ENCODE assay signal across 20 cellular contexts in the genomic region with DNA sequence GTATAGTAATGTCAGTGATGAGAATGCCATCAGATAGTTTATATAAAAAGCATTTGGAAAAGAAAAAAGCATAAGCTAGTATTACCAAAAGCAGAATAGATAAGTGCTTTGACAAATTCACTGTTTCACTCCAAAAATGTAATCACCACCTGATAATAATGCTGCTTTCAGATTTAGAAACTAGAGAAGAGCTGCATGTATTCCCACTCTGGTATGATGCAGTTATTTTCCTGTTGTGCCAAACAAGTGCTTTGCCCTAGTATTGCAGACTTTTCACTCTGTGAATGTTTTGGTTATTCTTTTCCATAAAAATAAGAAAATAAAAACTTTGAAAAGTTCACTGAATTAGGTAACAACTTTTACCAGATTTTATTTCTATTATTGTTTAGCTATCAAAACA.
"Had no signal": no experiment of that assay in that cellular context is flagged by ENCODE, and none has a peak within 500 bp of the region (broad histone marks: within the 10 kb centered on the region; RNA-seq: fewer than 3 reads in every experiment).

No MANE protein-coding gene starts in this region.

- H3K9me3 Mint-ChIP-seq: endodermal cell; nephron; stimulated activated memory B cell treated with anti-CD40 and anti-IgM and Interleukin-4, amounts not matched to agents 10 μg/mL and 1 μg/mL and 100 μg/mL, for 72 hours had no signal

- H3K27me3 ChIP-seq: spleen, thyroid gland had no signal

- H3K36me3 ChIP-seq: spleen, thyroid gland, WERI-Rb-1 had no signal

- H3K27ac ChIP-seq: spleen, thyroid gland, WERI-Rb-1 had no signal

- H3K36me3 Mint-ChIP-seq: brain; stimulated activated memory B cell treated with anti-CD40 and anti-IgM and Interleukin-4, amounts not matched to agents 10 μg/mL and 1 μg/mL and 100 μg/mL, for 72 hours had no signal

- H3K4me3 ChIP-seq: lung, spleen, thyroid gland had no signal

- ATAC-seq: left colon; stimulated activated memory B cell treated with anti-CD40 and anti-IgM and Interleukin-4, amounts not matched to agents 10 μg/mL and 1 μg/mL and 100 μg/mL, for 72 hours had no signal

- H3K4me1 ChIP-seq: spleen, thyroid gland had no signal

- H3K4me3 Mint-ChIP-seq: endodermal cell; nephron; stimulated activated memory B cell treated with anti-CD40 and anti-IgM and Interleukin-4, amounts not matched to agents 10 μg/mL and 1 μg/mL and 100 μg/mL, for 72 hours had no signal

- H3K27ac Mint-ChIP-seq: endodermal cell; nephron; stimulated activated memory B cell treated with anti-CD40 and anti-IgM and Interleukin-4, amounts not matched to agents 10 μg/mL and 1 μg/mL and 100 μg/mL, for 72 hours had no signal

- DNase-seq: activated CD4-positive, alpha-beta T cell treated with anti-CD3 and anti-CD28 coated beads, Interleukin-2, amount 50 U/mL, for 4 hours; activated naive CD4-positive, alpha-beta T cell treated with anti-CD3 and anti-CD28 coated beads, Interleukin-2, amount 50 U/mL, for 16 hours; activated T-cell treated with anti-CD3 and anti-CD28 coated beads, Interleukin-2, amount 50 U/mL, for 1 hour; caudate nucleus; endodermal cell; erythroblast; foreskin melanocyte; hypothalamus; islet precursor cell; left colon; nucleus accumbens; retina; spleen; stimulated activated CD4-positive, alpha-beta T cell treated with anti-CD3 and anti-CD28 coated beads, Interleukin-4, amount 100 ng/mL, for 4 hours; thyroid gland; WERI-Rb-1 had no signal

- H3K27me3 Mint-ChIP-seq: brain had no signal

- H3K4me1 Mint-ChIP-seq: endodermal cell; stimulated activated memory B cell treated with anti-CD40 and anti-IgM and Interleukin-4, amounts not matched to agents 10 μg/mL and 1 μg/mL and 100 μg/mL, for 72 hours had no signal

- H3K9me3 ChIP-seq: spleen, thyroid gland had no signal
